Comparison of ENCODE assay signal across 8 cellular contexts in genomic region chrX:104310084-104310483, GRCh38. TPM values are rescaled to one million over a fixed set of nuclear protein-coding genes. Genes with fewer than 3 reads are reported as not detected.
DNase-seq lines count a peak whose midpoint lies in the region; ATAC-seq and TF ChIP-seq lines count a peak whose summit lies in the region.

No MANE protein-coding gene starts in this region.

- no peak overlapping the region for H2BK120ac ChIP-seq in mesenchymal stem cell (ENCODE audit: low read depth, low read length)
- no peak overlapping the region for H2BK120ac ChIP-seq in neuronal stem cell (ENCODE audit: low read depth, low read length)

- H2BK12ac ChIP-seq in mesenchymal stem cell (ENCODE audit: low read length in 2 of 2) = no peak overlapping the region
- H2BK12ac ChIP-seq in neuronal stem cell (ENCODE audit: low read length) = no peak overlapping the region

- H3K23ac ChIP-seq in mesenchymal stem cell (ENCODE audit: low read length in 2 of 2) = no peak overlapping the region
- no peak overlapping the region for H3K23ac ChIP-seq in neuronal stem cell (ENCODE audit: low read depth, low read length, poor library complexity)

- H3K4me2 ChIP-seq in mesenchymal stem cell (ENCODE audit: low read length, poor library complexity, severe bottlenecking) (no peak overlapping the region), neuronal stem cell (ENCODE audit: insufficient read depth, low read length, poor library complexity, severe bottlenecking) (no peak overlapping the region)

- H2AK5ac ChIP-seq in mesenchymal stem cell (ENCODE audit: low read length, severe bottlenecking) (no peak overlapping the region), neuronal stem cell (ENCODE audit: low read depth, low read length) (no peak overlapping the region)

- H3K27ac ChIP-seq in mesenchymal stem cell (ENCODE audit: low read length, poor library complexity, severe bottlenecking) (no peak overlapping the region), neuronal stem cell (replicated peaks; ENCODE audit: low read length) (no peak overlapping the region)

- H3K36me3 Mint-ChIP-seq in Calu3 (ENCODE audit: insufficient read depth, unreplicated experiment) = no peaks in the 10 kb centered on the region
- H3K36me3 Mint-ChIP-seq in MCF 10A (ENCODE audit: insufficient read depth, unreplicated experiment) = no peaks in the 10 kb centered on the region

- no peaks in the 10 kb centered on the region for H3K79me1 ChIP-seq in mesenchymal stem cell (replicated peaks; ENCODE audit: low read length, poor library complexity, severe bottlenecking)
- no peaks in the 10 kb centered on the region for H3K79me1 ChIP-seq in neuronal stem cell (ENCODE audit: low read depth, low read length)

- H3K9ac ChIP-seq in mesenchymal stem cell (ENCODE audit: low read length) (peak overlapping the region; percentile 44), neuronal stem cell (ENCODE audit: low read depth, low read length, poor library complexity) (no peak overlapping the region)

- H3K4me1 Mint-ChIP-seq in Calu3 (ENCODE audit: low read depth, unreplicated experiment) = peaks cover 17% of the 10 kb centered on the region
- no peaks in the 10 kb centered on the region for H3K4me1 Mint-ChIP-seq in MCF 10A (ENCODE audit: insufficient read depth, unreplicated experiment)

- H3K18ac ChIP-seq in mesenchymal stem cell (ENCODE audit: low read depth in 1 of 2, low read length in 2 of 2) = peak overlapping the region; percentile 6 to 8
- H3K18ac ChIP-seq in neuronal stem cell (ENCODE audit: low read length) = no peak overlapping the region

- H3K4me1 ChIP-seq in mesenchymal stem cell (ENCODE audit: control insufficient read depth, insufficient read depth, low read depth, low read length) = no peaks in the 10 kb centered on the region
- H3K4me1 ChIP-seq in neuronal stem cell (ENCODE audit: control insufficient read depth in 2 of 2, insufficient read depth in 1 of 2, low read depth in 1 of 2, low read length in 2 of 2) = no peaks in the 10 kb centered on the region

- H2BK5ac ChIP-seq in mesenchymal stem cell (ENCODE audit: low read depth, low read length, poor library complexity, severe bottlenecking) (no peak overlapping the region), neuronal stem cell (ENCODE audit: low read length) (no peak overlapping the region)

- DNase-seq in Calu3 = no peak
- peak; percentile 42 for DNase-seq in M059J (ENCODE audit: low read depth)
- DNase-seq in MCF 10A (ENCODE audit: unreplicated experiment) = peak; percentile 48
- DNase-seq in mesenchymal stem cell = peak; percentile 51
- no peak for DNase-seq in neuronal stem cell (ENCODE audit: low spot score)
- no peak for DNase-seq in islet precursor cell
- DNase-seq in stimulated activated CD4-positive, alpha-beta T cell treated with anti-CD3 and anti-CD28 coated beads, Interleukin-15, amount 100 ng/mL, for 24 hours = no peak

- H3K27me3 Mint-ChIP-seq in Calu3 (ENCODE audit: unreplicated experiment) = no peaks in the 10 kb centered on the region
- peaks cover 31% of the 10 kb centered on the region for H3K27me3 Mint-ChIP-seq in MCF 10A (ENCODE audit: insufficient read depth, unreplicated experiment)

- H2AFZ ChIP-seq in mesenchymal stem cell (ENCODE audit: low read depth, low read length) (no peak overlapping the region), neuronal stem cell (ENCODE audit: low read length) (no peak overlapping the region)

- intact Hi-C loops in Calu3 (cut with micrococcal nuclease; ENCODE audit: unreplicated experiment) = loop anchor here (1.0 to 10.0 kb wide), 3 partner anchors 33 to 405 kb away; partner anchors contain the start of gene IL1RAPL2
- intact Hi-C loops in MCF 10A (cut with micrococcal nuclease) = loop anchor here (1.0 to 10.0 kb wide), 2 partner anchors 33 to 255 kb away; partner anchors contain the start of gene IL1RAPL2

- no peaks in the 10 kb centered on the region for H3K9me3 Mint-ChIP-seq in Calu3 (ENCODE audit: low read depth, unreplicated experiment)
- no peaks in the 10 kb centered on the region for H3K9me3 Mint-ChIP-seq in MCF 10A (ENCODE audit: unreplicated experiment)

- no peak overlapping the region for H3K4ac ChIP-seq in mesenchymal stem cell (ENCODE audit: low read depth in 1 of 2, low read length in 2 of 2)
- H3K4ac ChIP-seq in neuronal stem cell (ENCODE audit: low read length) = no peak overlapping the region

- BruUV-seq in Calu3 (replicated peaks; lab: Mats Ljungman, UMichigan) (no TSS peak), MCF 10A (replicated peaks; lab: Mats Ljungman, UMichigan) (no TSS peak)

- TF ChIP-seq CTCF in Calu3 (IDR thresholded peaks at IDR 0.05; ENCODE audit: unreplicated experiment) (no peak), MCF 10A (IDR thresholded peaks at IDR 0.05; ENCODE audit: unreplicated experiment) (peak; percentile 38)

- H3K4me3 ChIP-seq in mesenchymal stem cell (ENCODE audit: insufficient read depth in 1 of 2, low read depth in 1 of 2, low read length in 2 of 2) (peak overlapping the region in 1 of 2 experiments; percentile 65), neuronal stem cell (ENCODE audit: low read length in 2 of 2) (no peak overlapping the region)

- H4K91ac ChIP-seq in mesenchymal stem cell (ENCODE audit: low read length) (no peak overlapping the region), neuronal stem cell (ENCODE audit: low read depth, low read length, poor library complexity) (no peak overlapping the region)

- CTCF ChIA-PET in Calu3 (lab: Charles Lee) (interaction anchor here (0.6 kb wide), 1 partner anchor 23 kb away, joined by 3 read pairs; no protein-coding TSS in a partner anchor), MCF 10A (lab: Yijun Ruan, JAX) (interaction anchor here (0.6 to 2.9 kb wide), 19 partner anchors 9 to 1083 kb away, joined by 3 to 17 read pairs (median 5); no protein-coding TSS in a partner anchor)

- H3K9me3 ChIP-seq in mesenchymal stem cell (ENCODE audit: control insufficient read depth, low read length) (no peaks in the 10 kb centered on the region), neuronal stem cell (replicated peaks in 1 of 2; ENCODE audit: control insufficient read depth in 2 of 2, insufficient read depth in 1 of 2, low read depth in 1 of 2, low read length in 2 of 2) (no peaks in the 10 kb centered on the region)

- peak overlapping the region; percentile 56 for H3K27ac Mint-ChIP-seq in Calu3 (ENCODE audit: unreplicated experiment)
- no peak overlapping the region for H3K27ac Mint-ChIP-seq in MCF 10A (ENCODE audit: low read depth, unreplicated experiment)

- H3K4me3 Mint-ChIP-seq in Calu3 (ENCODE audit: low read depth, unreplicated experiment) = peak overlapping the region; percentile 51
- H3K4me3 Mint-ChIP-seq in MCF 10A (ENCODE audit: unreplicated experiment) = peak overlapping the region; percentile 41

- H3K14ac ChIP-seq in mesenchymal stem cell (ENCODE audit: low read length in 2 of 2) = no peak overlapping the region
- H3K14ac ChIP-seq in neuronal stem cell (ENCODE audit: low read length) = no peak overlapping the region

- H2BK15ac ChIP-seq in mesenchymal stem cell (ENCODE audit: low read depth, poor library complexity, severe bottlenecking) (no peak overlapping the region), neuronal stem cell (ENCODE audit: low read length) (no peak overlapping the region)

- H3K27me3 ChIP-seq in mesenchymal stem cell (ENCODE audit: control insufficient read depth in 1 of 2, insufficient read depth in 1 of 2, low read length in 2 of 2) = peaks cover 0 to 20% of the 10 kb centered on the region in 2 experiments
- H3K27me3 ChIP-seq in neuronal stem cell (ENCODE audit: control insufficient read depth in 3 of 3, insufficient read depth in 3 of 3, low read depth in 1 of 3, low read length in 3 of 3) = peaks cover 0 to 4% (median 0%) of the 10 kb centered on the region in 3 experiments

- H4K8ac ChIP-seq in mesenchymal stem cell (ENCODE audit: low read length) = no peak overlapping the region
- no peak overlapping the region for H4K8ac ChIP-seq in neuronal stem cell (ENCODE audit: low read depth, low read length)

- no peak for ATAC-seq in HG03342 (IDR thresholded peaks at IDR 0.05; ENCODE audit: unreplicated experiment)

- no peaks in the 10 kb centered on the region for H3K36me3 ChIP-seq in mesenchymal stem cell (ENCODE audit: control insufficient read depth in 1 of 2, insufficient read depth in 2 of 2, low read depth in 1 of 2, low read length in 2 of 2)
- H3K36me3 ChIP-seq in neuronal stem cell (replicated peaks in 1 of 2; ENCODE audit: control insufficient read depth in 2 of 2, insufficient read depth in 2 of 2, low read length in 2 of 2) = no peaks in the 10 kb centered on the region

- WGBS in mesenchymal stem cell = 50% methylated on average over 11 of the region's 11 CpGs
- no CpG with 5 or more reads among the region's 11 CpGs for WGBS in neuronal stem cell (ENCODE audit: extremely low coverage in 2 of 2, insufficient read length in 2 of 2, insufficient replicate concordance in 1 of 2), 2 donors

- POLR2A ChIA-PET in MCF 10A (lab: Yijun Ruan, JAX) = interaction anchor here (0.6 kb wide), 1 partner anchor 58 kb away, joined by 4 read pairs; no protein-coding TSS in a partner anchor

RNA-seq across cellular contexts. Expression of gene ESX1, which starts 55.4 kb away (rescaled TPM):
- total RNA-seq in Calu3 (2022) (not detected in 2 replicates), MCF 10A (2022) (not detected in 2 replicates)
- not detected in 2 replicates for total RNA-seq in M059J (2014; rRNA removed; shearing (Covaris generic))
- polyA plus RNA-seq in mesenchymal stem cell (2013, experiment 1 of 2) = 0.14 TPM
- 0.11 TPM for polyA plus RNA-seq in mesenchymal stem cell (2013, experiment 2 of 2)
- polyA plus RNA-seq in neuronal stem cell (2013, experiment 1 of 2) = not detected
- polyA plus RNA-seq in neuronal stem cell (2013, experiment 2 of 2) = not detected

Comparison
In these comparisons a context has a peak if more than half of its experiments do, and no peak if none do; other contexts are left out.
1. DNase-seq: peak in M059J (single experiment), MCF 10A (single experiment) and mesenchymal stem cell (single experiment); none in Calu3 (single experiment), neuronal stem cell (single experiment), islet precursor cell (single experiment) and stimulated activated CD4-positive, alpha-beta T cell treated with anti-CD3 and anti-CD28 coated beads, Interleukin-15, amount 100 ng/mL, for 24 hours (single experiment).